Comparison of ENCODE assay signal across 26 cellular contexts in the genomic region with DNA sequence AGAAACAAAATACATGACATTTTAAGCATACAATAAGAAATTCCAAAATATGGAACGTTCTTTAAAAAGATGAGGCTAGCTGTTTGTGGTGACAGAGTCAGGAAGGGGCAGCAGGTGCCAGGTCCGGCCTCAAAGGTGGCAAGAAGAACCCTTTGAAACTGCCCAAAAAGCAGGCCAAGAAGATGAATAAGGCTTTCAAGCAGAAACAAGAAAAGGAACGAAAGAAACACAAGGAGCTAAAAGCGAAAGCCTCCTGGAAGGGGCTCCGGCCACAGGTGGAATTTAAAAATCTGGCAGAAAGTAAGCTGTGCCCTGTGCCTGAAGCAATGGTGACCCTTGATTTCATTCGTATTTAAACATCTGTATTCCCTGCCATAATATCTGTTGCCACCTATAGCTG. TPM values are rescaled to one million over a fixed set of nuclear protein-coding genes. Genes with fewer than 3 reads are reported as not detected.
DNase-seq lines count a peak whose midpoint lies in the region; ATAC-seq and TF ChIP-seq lines count a peak whose summit lies in the region.
"Had no signal": no experiment of that assay in that cellular context is flagged by ENCODE, and none has a peak within 500 bp of the region (broad histone marks: within the 10 kb centered on the region; RNA-seq: fewer than 3 reads in every experiment).

No MANE protein-coding gene starts in this region.

- dilution Hi-C loops in mammary epithelial cell (cut with HindIII; ENCODE audit: low sequenced_read_pairs) = no loop called here

- peak overlapping the region; percentile 28 to 35 for H3K27ac Mint-ChIP-seq in effector memory CD8-positive, alpha-beta T cell
- H3K27ac Mint-ChIP-seq in stimulated activated naive B cell treated with anti-CD40 and anti-IgM and Interleukin-4, amounts not matched to agents 10 μg/mL and 1 μg/mL and 100 μg/mL, for 72 hours = peak overlapping the region; percentile 83

- peaks cover 37% of the 10 kb centered on the region for H3F3A ChIP-seq in MM.1S (ENCODE audit: insufficient read depth, low read length)

- intact Hi-C loops in mammary epithelial cell (cut with micrococcal nuclease) = no loop called here
- intact Hi-C loops in breast epithelium (cut with DNase I; ENCODE audit: low total_unique reads) = no loop called here

- peaks cover 49 to 80% of the 10 kb centered on the region in 2 donors for H3K4me1 Mint-ChIP-seq in effector memory CD8-positive, alpha-beta T cell (ENCODE audit: low read depth in 2 of 2)
- peaks cover 27 to 60% of the 10 kb centered on the region in 2 donors for H3K4me1 Mint-ChIP-seq in stimulated activated naive B cell treated with anti-CD40 and anti-IgM and Interleukin-4, amounts not matched to agents 10 μg/mL and 1 μg/mL and 100 μg/mL, for 72 hours

- H3K9me3 ChIP-seq in mammary epithelial cell (replicated peaks; ENCODE audit: insufficient read depth, low read length) (no peaks in the 10 kb centered on the region), breast epithelium (no peaks in the 10 kb centered on the region), MM.1S (replicated peaks; ENCODE audit: insufficient read depth, low read length) (no peaks in the 10 kb centered on the region)
- H3K9me3 ChIP-seq: Peyer's patch, tibial artery had no signal

- H3K9ac ChIP-seq in mammary epithelial cell (ENCODE audit: insufficient read depth, low read length) = no peak overlapping the region
- H3K9ac ChIP-seq in MM.1S (ENCODE audit: low read length) = no peak overlapping the region

- H3K4me2 ChIP-seq in mammary epithelial cell (ENCODE audit: insufficient read depth, low read depth, low read length) = peak overlapping the region; percentile 1
- H3K4me2 ChIP-seq in MM.1S (ENCODE audit: low read depth, low read length) = peak overlapping the region; percentile 58

- H3K79me2 ChIP-seq in mammary epithelial cell (ENCODE audit: insufficient read depth, low read length) (peaks cover 99% of the 10 kb centered on the region), MM.1S (ENCODE audit: low read length) (peaks cover 99% of the 10 kb centered on the region)

- no peaks in the 10 kb centered on the region for H3K9me3 Mint-ChIP-seq in effector memory CD8-positive, alpha-beta T cell
- H3K9me3 Mint-ChIP-seq in stimulated activated naive B cell treated with anti-CD40 and anti-IgM and Interleukin-4, amounts not matched to agents 10 μg/mL and 1 μg/mL and 100 μg/mL, for 72 hours = no peaks in the 10 kb centered on the region
- H3K9me3 Mint-ChIP-seq: immature natural killer cell had no signal

- peaks cover 3% of the 10 kb centered on the region for H4K20me1 ChIP-seq in mammary epithelial cell (ENCODE audit: insufficient read depth, low read length)
- H4K20me1 ChIP-seq in MM.1S (ENCODE audit: insufficient read depth, low read length) = peaks cover 62% of the 10 kb centered on the region; the same call in 1 of the 2 replicates

- in situ Hi-C loops in mammary epithelial cell (cut with MboI; ENCODE audit: low sequenced_read_pairs in 2 of 2) = no loop called here

- H3K4me1 ChIP-seq in mammary epithelial cell (ENCODE audit: insufficient read depth, low read length) (peaks cover 7% of the 10 kb centered on the region), breast epithelium (peaks cover 0 to 4% of the 10 kb centered on the region in 2 donors), MM.1S (ENCODE audit: low read length) (peaks cover 55% of the 10 kb centered on the region)

- H3K27me3 ChIP-seq in mammary epithelial cell (ENCODE audit: insufficient read depth, low read length) = no peaks in the 10 kb centered on the region
- no peaks in the 10 kb centered on the region for H3K27me3 ChIP-seq in breast epithelium
- no peaks in the 10 kb centered on the region for H3K27me3 ChIP-seq in MM.1S (replicated peaks; ENCODE audit: insufficient read depth, low read length)
- H3K27me3 ChIP-seq: Peyer's patch, tibial artery had no signal

- H3K4me3 ChIP-seq in mammary epithelial cell (replicated peaks in 1 of 3; ENCODE audit: insufficient read depth in 1 of 3, low read depth in 2 of 3, low read length in 3 of 3) (no peak overlapping the region), breast epithelium (no peak overlapping the region), MM.1S (ENCODE audit: low read length) (peak overlapping the region; percentile 11; the same call in 1 of the 2 replicates)
- H3K4me3 ChIP-seq: Peyer's patch, tibial artery had no signal

- H3K36me3 ChIP-seq in mammary epithelial cell (ENCODE audit: insufficient read depth, low read length) (no peaks in the 10 kb centered on the region), breast epithelium (no peaks in the 10 kb centered on the region), MM.1S (replicated peaks; ENCODE audit: insufficient read depth, low read length) (0 out of 2 replicates have a peak, but pooled peaks cover 3% of the 10 kb centered on the region)
- H3K36me3 ChIP-seq: Peyer's patch, tibial artery had no signal

- no peak overlapping the region for H2AFZ ChIP-seq in mammary epithelial cell (ENCODE audit: low read depth, low read length)
- no peak overlapping the region for H2AFZ ChIP-seq in MM.1S (ENCODE audit: low read length)

- TF ChIP-seq CTCF in mammary epithelial cell (conservative IDR thresholded peaks at IDR 0.05 in 1 of 2, IDR thresholded peaks at IDR 0.05 in 1 of 2; ENCODE audit: extremely low read depth in 1 of 2, insufficient read depth in 1 of 2, low read depth in 1 of 2, low read length in 2 of 2) = no peak
- TF ChIP-seq CTCF in breast epithelium (IDR thresholded peaks at IDR 0.05) = no peak
- TF ChIP-seq CTCF in MM.1S (IDR thresholded peaks at IDR 0.05; ENCODE audit: low read length) = no peak

- H3K27ac ChIP-seq in mammary epithelial cell (ENCODE audit: insufficient read depth, low read depth, low read length) = no peak overlapping the region
- H3K27ac ChIP-seq in breast epithelium = no peak overlapping the region
- H3K27ac ChIP-seq in MM.1S (ENCODE audit: low read length) = peak overlapping the region; percentile 50; the same call in 1 of the 2 replicates
- H3K27ac ChIP-seq: HL-60, Peyer's patch, tibial artery had no signal

- H3K36me3 Mint-ChIP-seq in effector memory CD8-positive, alpha-beta T cell (ENCODE audit: insufficient read depth) = peaks cover 58% of the 10 kb centered on the region
- peaks cover 27 to 36% of the 10 kb centered on the region in 2 donors for H3K36me3 Mint-ChIP-seq in stimulated activated naive B cell treated with anti-CD40 and anti-IgM and Interleukin-4, amounts not matched to agents 10 μg/mL and 1 μg/mL and 100 μg/mL, for 72 hours
- H3K36me3 Mint-ChIP-seq: immature natural killer cell had no signal

- no peak for ATAC-seq in effector memory CD8-positive, alpha-beta T cell (replicated peaks)
- ATAC-seq in stimulated activated naive B cell treated with anti-CD40 and anti-IgM and Interleukin-4, amounts not matched to agents 10 μg/mL and 1 μg/mL and 100 μg/mL, for 72 hours (replicated peaks) = no peak
- no peak for ATAC-seq in HG02938 (IDR thresholded peaks at IDR 0.05; ENCODE audit: unreplicated experiment)
- ATAC-seq in HG02840 (IDR thresholded peaks at IDR 0.05; ENCODE audit: low FRiP score, unreplicated experiment) = no peak

- H3K27me3 Mint-ChIP-seq in effector memory CD8-positive, alpha-beta T cell = no peaks in the 10 kb centered on the region
- no peaks in the 10 kb centered on the region for H3K27me3 Mint-ChIP-seq in stimulated activated naive B cell treated with anti-CD40 and anti-IgM and Interleukin-4, amounts not matched to agents 10 μg/mL and 1 μg/mL and 100 μg/mL, for 72 hours

- DNase-seq in mammary epithelial cell (no peak), breast epithelium (ENCODE audit: low spot score in 2 of 2) (no peak), MM.1S (peak; percentile 63), NK-92 (lab: John Stamatoyannopoulos, UW; ENCODE audit: unreplicated experiment) (no peak)
- DNase-seq in effector memory CD8-positive, alpha-beta T cell = no peak
- no peak for DNase-seq in stimulated activated naive B cell treated with anti-CD40 and anti-IgM and Interleukin-4, amounts not matched to agents 10 μg/mL and 1 μg/mL and 100 μg/mL, for 72 hours
- DNase-seq: activated CD4-positive, alpha-beta T cell treated with anti-CD3 and anti-CD28 coated beads, Interleukin-2, amount 50 U/mL, for 4 hours; activated CD8-positive, alpha-beta memory T cell treated with anti-CD3 and anti-CD28 coated beads, Interleukin-2, amount 50 U/mL, for 4 hours; activated effector memory CD4-positive, alpha-beta T cell treated with anti-CD3 and anti-CD28 coated beads, Interleukin-2, amount 50 U/mL, for 16 hours; Calu3; DMS79 treated with DMSO at 0.1 percent for 48 hours; HCEC 1CT; hypothalamus; immature natural killer cell; mesendoderm; NCI-H1694 treated with DMSO at 0.1 percent for 48 hours; NCI-H2171; NCI-H510A treated with DMSO at 0.1 percent for 48 hours; NK-92 treated with Interleukin-12 subunit alpha and Interleukin-12 subunit beta, amount 100 ng/mL, for 24 hours; Peyer's patch; SIG-M5; SW 1271; tibial artery had no signal

- 24% methylated on average over 4 of the region's 6 CpGs for WGBS in mammary epithelial cell (ENCODE audit: low coverage, missing lambda C conversion rate)

- H3K9me2 ChIP-seq in MM.1S (replicated peaks; ENCODE audit: insufficient read depth, low read length) = no peaks in the 10 kb centered on the region

- TF ChIP-seq POLR2A in breast epithelium (IDR thresholded peaks at IDR 0.05) = no peak

- H3K4me3 Mint-ChIP-seq in effector memory CD8-positive, alpha-beta T cell = no peak overlapping the region
- peak overlapping the region in 1 of 2 donors; percentile 0 for H3K4me3 Mint-ChIP-seq in stimulated activated naive B cell treated with anti-CD40 and anti-IgM and Interleukin-4, amounts not matched to agents 10 μg/mL and 1 μg/mL and 100 μg/mL, for 72 hours

- BruUV-seq in mammary epithelial cell (replicated peaks; lab: Mats Ljungman, UMichigan) = no TSS peak

- CTCF ChIA-PET in mammary epithelial cell (lab: Charles Lee; ENCODE audit: low non-redundant PET) = no interaction called here

RNA-seq across cellular contexts. Expression of gene WDR33, which starts 5.5 kb away (rescaled TPM):
- total RNA-seq in mammary epithelial cell (10 to 100 TPM; 31.5 to 43.7 TPM), breast epithelium (10 to 100 TPM; 49.4 to 83.3 (median 50.1) TPM)
- polyA plus RNA-seq in mammary epithelial cell = 21.4 TPM
- 35.2 TPM for polyA minus RNA-seq in mammary epithelial cell

RNA-seq across cellular contexts. Expression of gene POLR2D, which starts 52.5 kb away (rescaled TPM):
- total RNA-seq in mammary epithelial cell (10 to 100 TPM; 13.8 to 33.7 TPM), breast epithelium (10 to 100 TPM in 2 of 3 donors, 1 to 10 TPM in 1; 8.3 to 16.1 (median 12.0) TPM)
- 23.1 TPM for polyA plus RNA-seq in mammary epithelial cell
- 77.2 TPM for polyA minus RNA-seq in mammary epithelial cell
